ENCODE assay signal across 8 cellular contexts in genomic region chr3:32568953-32569352, GRCh38. TPM values are rescaled to one million over a fixed set of nuclear protein-coding genes. Genes with fewer than 3 reads are reported as not detected.
DNase-seq lines count a peak whose midpoint lies in the region; ATAC-seq and TF ChIP-seq lines count a peak whose summit lies in the region.

No MANE protein-coding gene starts in this region.

- no peaks in the 10 kb centered on the region for H3K9me3 ChIP-seq in CD4-positive, CD25-positive, alpha-beta regulatory T cell (ENCODE audit: control insufficient read depth in 2 of 2, low read length in 2 of 2)
- no peaks in the 10 kb centered on the region for H3K9me3 ChIP-seq in Loucy (ENCODE audit: insufficient read depth, low read depth, low read length)

- H3K27me3 ChIP-seq in CD4-positive, CD25-positive, alpha-beta regulatory T cell (ENCODE audit: control insufficient read depth, insufficient read depth, low read length): no peaks in the 10 kb centered on the region
- no peaks in the 10 kb centered on the region for H3K27me3 ChIP-seq in Loucy (ENCODE audit: insufficient read depth, low read length, poor library complexity, severe bottlenecking)

- peak overlapping the region in 2 of 3 donors; percentile 8 to 85 for H3K27ac Mint-ChIP-seq in CD4-positive, CD25-positive, alpha-beta regulatory T cell
- peak overlapping the region; percentile 69 to 92 for H3K27ac Mint-ChIP-seq in natural killer cell treated with Interleukin-12 subunit alpha and Interleukin-12 subunit beta and Interleukin-15 and Interleukin-18, amount 100 ng/mL, for 72 hours

- peaks cover 4% of the 10 kb centered on the region for H3K36me3 Mint-ChIP-seq in CD4-positive, CD25-positive, alpha-beta regulatory T cell
- no peaks in the 10 kb centered on the region for H3K36me3 Mint-ChIP-seq in natural killer cell treated with Interleukin-12 subunit alpha and Interleukin-12 subunit beta and Interleukin-15 and Interleukin-18, amount 100 ng/mL, for 72 hours

- H4K20me1 ChIP-seq in Loucy (ENCODE audit: insufficient read depth, low read length, poor library complexity, severe bottlenecking): peaks cover 43% of the 10 kb centered on the region

- no peaks in the 10 kb centered on the region for H3K27me3 Mint-ChIP-seq in CD4-positive, CD25-positive, alpha-beta regulatory T cell
- peaks cover 0 to 4% of the 10 kb centered on the region in 2 donors for H3K27me3 Mint-ChIP-seq in natural killer cell treated with Interleukin-12 subunit alpha and Interleukin-12 subunit beta and Interleukin-15 and Interleukin-18, amount 100 ng/mL, for 72 hours

- peaks cover 25% of the 10 kb centered on the region for H3K4me1 ChIP-seq in CD4-positive, CD25-positive, alpha-beta regulatory T cell (ENCODE audit: control insufficient read depth, insufficient read depth, low read length, poor library complexity, severe bottlenecking)
- H3K4me1 ChIP-seq in Loucy (ENCODE audit: insufficient read depth, low read length, poor library complexity, severe bottlenecking): peaks cover 40% of the 10 kb centered on the region

- peak overlapping the region; percentile 83 for H3K4me2 ChIP-seq in Loucy (ENCODE audit: low read depth, low read length, poor library complexity, severe bottlenecking)

- H3K79me2 ChIP-seq in Loucy (ENCODE audit: insufficient read depth, low read length): peaks cover 62% of the 10 kb centered on the region

- H3K9me3 Mint-ChIP-seq in CD4-positive, CD25-positive, alpha-beta regulatory T cell: peaks cover 0 to 1% (median 0%) of the 10 kb centered on the region in 7 donors
- H3K9me3 Mint-ChIP-seq in natural killer cell treated with Interleukin-12 subunit alpha and Interleukin-12 subunit beta and Interleukin-15 and Interleukin-18, amount 100 ng/mL, for 72 hours: no peaks in the 10 kb centered on the region

- peaks cover 6% of the 10 kb centered on the region for H3K36me3 ChIP-seq in CD4-positive, CD25-positive, alpha-beta regulatory T cell (ENCODE audit: control insufficient read depth, insufficient read depth, low read length)
- peaks cover 5% of the 10 kb centered on the region; the same call in 1 of the 2 replicates for H3K36me3 ChIP-seq in Loucy (ENCODE audit: insufficient read depth, low read length)

- no peak for ATAC-seq in CD4-positive, CD25-positive, alpha-beta regulatory T cell (ENCODE audit: low read depth in 2 of 2)
- no peak for ATAC-seq in natural killer cell treated with Interleukin-12 subunit alpha and Interleukin-12 subunit beta and Interleukin-15 and Interleukin-18, amount 100 ng/mL, for 72 hours
- ATAC-seq in GM21825 (IDR thresholded peaks at IDR 0.05; ENCODE audit: unreplicated experiment) (no peak), HG03159 (IDR thresholded peaks at IDR 0.05; ENCODE audit: unreplicated experiment) (no peak)

- no peak for DNase-seq in CD4-positive, CD25-positive, alpha-beta regulatory T cell
- DNase-seq in cardiac fibroblast (ENCODE audit: low read depth in 2 of 2): no peak
- no peak for DNase-seq in natural killer cell treated with Interleukin-12 subunit alpha and Interleukin-12 subunit beta and Interleukin-15 and Interleukin-18, amount 100 ng/mL, for 72 hours (ENCODE audit: low spot score)
- DNase-seq in NCI-H748 (lab: John Stamatoyannopoulos, UW; ENCODE audit: unreplicated experiment): no peak
- DNase-seq in NK-92 treated with Interleukin-12 subunit alpha and Interleukin-12 subunit beta, amount 100 ng/mL, for 24 hours (lab: John Stamatoyannopoulos, UW): no peak

- no peak overlapping the region for H2AFZ ChIP-seq in Loucy (ENCODE audit: low read length)

- peak overlapping the region; percentile 80 for H3K9ac ChIP-seq in Loucy (ENCODE audit: low read depth, low read length, poor library complexity, severe bottlenecking)

- TF ChIP-seq CTCF in Loucy (conservative IDR thresholded peaks at IDR 0.05; ENCODE audit: low read length) (no peak), cardiac fibroblast (IDR thresholded peaks at IDR 0.05; ENCODE audit: low read depth, low read length) (no peak)

- H3F3A ChIP-seq in Loucy (ENCODE audit: low read depth): peaks cover 3% of the 10 kb centered on the region; the same call in 1 of the 2 replicates

- H3K9me2 ChIP-seq in Loucy (replicated peaks; ENCODE audit: low read depth, low read length): no peaks in the 10 kb centered on the region

- H3K4me1 Mint-ChIP-seq in CD4-positive, CD25-positive, alpha-beta regulatory T cell: peaks cover 34 to 58% (median 45%) of the 10 kb centered on the region in 4 donors
- peaks cover 9 to 13% of the 10 kb centered on the region in 2 donors for H3K4me1 Mint-ChIP-seq in natural killer cell treated with Interleukin-12 subunit alpha and Interleukin-12 subunit beta and Interleukin-15 and Interleukin-18, amount 100 ng/mL, for 72 hours (ENCODE audit: low read depth in 2 of 2)

- H3K4me3 Mint-ChIP-seq in CD4-positive, CD25-positive, alpha-beta regulatory T cell: peak overlapping the region; percentile 88 to 93 (median 91)
- peak overlapping the region; percentile 94 for H3K4me3 Mint-ChIP-seq in natural killer cell treated with Interleukin-12 subunit alpha and Interleukin-12 subunit beta and Interleukin-15 and Interleukin-18, amount 100 ng/mL, for 72 hours

- H3K27ac ChIP-seq in CD4-positive, CD25-positive, alpha-beta regulatory T cell (ENCODE audit: insufficient read depth, low read length, poor library complexity, severe bottlenecking): no peak overlapping the region

- peak overlapping the region; percentile 89 for H3K4me3 ChIP-seq in CD4-positive, CD25-positive, alpha-beta regulatory T cell (ENCODE audit: low read depth, low read length)
- H3K4me3 ChIP-seq in Loucy (ENCODE audit: low read length, poor library complexity, severe bottlenecking) (peak overlapping the region; percentile 73), cardiac fibroblast (replicated peaks in 1 of 2; ENCODE audit: low read depth in 2 of 2, low read length in 2 of 2) (peak overlapping the region; percentile 90 to 94)

RNA-seq across cellular contexts. Expression of gene DYNC1LI1, which starts 1.7 kb away (rescaled TPM):
- 37.2 TPM for total RNA-seq in CD4-positive, CD25-positive, alpha-beta regulatory T cell
- 10 to 100 TPM; 24.8 to 33.3 (median 28.4) TPM for polyA plus RNA-seq in CD4-positive, CD25-positive, alpha-beta regulatory T cell
- total RNA-seq in natural killer cell treated with Interleukin-12 subunit alpha and Interleukin-12 subunit beta and Interleukin-15 and Interleukin-18, amount 100 ng/mL, for 72 hours: 10 to 100 TPM; 38.8 to 45.4 TPM
